Comparison of ENCODE assay signal across 19 cellular contexts in genomic region chr11:84408946-84409411, GRCh38.
DNase-seq lines count a peak whose midpoint lies in the region; FAIRE-seq and TF ChIP-seq lines count a peak whose summit lies in the region.
"Had no signal": no experiment of that assay in that cellular context is flagged by ENCODE, and none has a peak within 500 bp of the region (broad histone marks: within the 10 kb centered on the region; RNA-seq: fewer than 3 reads in every experiment).

No MANE protein-coding gene starts in this region.

- H3K18ac ChIP-seq in H1 (ENCODE audit: extremely low read depth, low read length) (peak overlapping the region; percentile 53; the same call in 1 of the 2 replicates), mesenchymal stem cell (ENCODE audit: low read depth in 1 of 2, low read length in 2 of 2) (no peak overlapping the region)

- H3K9me3 ChIP-seq in H1 (ENCODE audit: insufficient read depth in 2 of 2, low read depth in 1 of 2, low read length in 1 of 2) (no peaks in the 10 kb centered on the region), mesenchymal stem cell (ENCODE audit: control insufficient read depth, low read length) (no peaks in the 10 kb centered on the region)
- H3K9me3 ChIP-seq: BLaER1, heart right ventricle, SJSA1, thoracic aorta had no signal

- peaks cover 18% of the 10 kb centered on the region for H3K9me3 Mint-ChIP-seq in activated naive CD4-positive, alpha-beta T cell treated with anti-CD3 and anti-CD28 coated beads, Interleukin-2, amount 10 ng/mL, durations not matched to agents 7 days and 5 days
- H3K9me3 Mint-ChIP-seq: activated CD4-positive, alpha-beta T cell treated with anti-CD3 and anti-CD28 coated beads, Interleukin-2, amount 10 ng/mL, durations not matched to agents 7 days and 5 days had no signal

- no peak for TF ChIP-seq CTCF in H1 (IDR thresholded peaks at IDR 0.05; ENCODE audit: control extremely low read depth in 1 of 3, insufficient read depth in 1 of 3, low read depth in 1 of 3, low read length in 3 of 3)

- no peak overlapping the region for H3K4me3 Mint-ChIP-seq in activated naive CD4-positive, alpha-beta T cell treated with anti-CD3 and anti-CD28 coated beads, Interleukin-2, amount 10 ng/mL, durations not matched to agents 7 days and 5 days
- H3K4me3 Mint-ChIP-seq: activated CD4-positive, alpha-beta T cell treated with anti-CD3 and anti-CD28 coated beads, Interleukin-2, amount 10 ng/mL, durations not matched to agents 7 days and 5 days had no signal

- 94% methylated on average over 3 of the region's 3 CpGs; no CpG with 5 or more reads in 1 of the 2 experiments for WGBS in H1 (ENCODE audit: extremely low coverage in 1 of 2, insufficient coverage in 1 of 2, insufficient read length in 1 of 2, insufficient replicate concordance in 2 of 2, low coverage in 1 of 2, low lambda C conversion rate in 2 of 2, missing lambda C conversion rate in 1 of 2), 2 experiments
- WGBS in mesenchymal stem cell: 58% methylated on average over 3 of the region's 3 CpGs

- no peak overlapping the region for H3K56ac ChIP-seq in H1 (replicated peaks; ENCODE audit: insufficient read length, low read depth, low read length)

- POLR2A ChIA-PET in H1 (lab: Charles Lee; ENCODE audit: partially characterized antibody): no interaction called here

- no peak overlapping the region for H3K4me3 ChIP-seq in H1 (ENCODE audit: extremely low read depth in 1 of 4, insufficient read depth in 2 of 4, low read depth in 3 of 4, low read length in 4 of 4)
- H3K4me3 ChIP-seq in mesenchymal stem cell (ENCODE audit: insufficient read depth in 1 of 2, low read depth in 1 of 2, low read length in 2 of 2): no peak overlapping the region
- H3K4me3 ChIP-seq: BLaER1, heart right ventricle, SJSA1, smooth muscle cell, thoracic aorta had no signal

- H2BK120ac ChIP-seq in H1 (replicated peaks; ENCODE audit: low read depth, low read length) (no peak overlapping the region), mesenchymal stem cell (ENCODE audit: low read depth, low read length) (no peak overlapping the region)

- no peak overlapping the region for H3K4ac ChIP-seq in H1 (replicated peaks; ENCODE audit: insufficient read length, low read depth, low read length)
- H3K4ac ChIP-seq in mesenchymal stem cell (ENCODE audit: low read depth in 1 of 2, low read length in 2 of 2): no peak overlapping the region

- H3K27me3 ChIP-seq in H1 (replicated peaks in 1 of 4; ENCODE audit: control insufficient read depth in 3 of 4, extremely low read depth in 1 of 4, insufficient read depth in 3 of 4, low read length in 3 of 4) (no peaks in the 10 kb centered on the region), mesenchymal stem cell (ENCODE audit: control insufficient read depth in 1 of 2, insufficient read depth in 1 of 2, low read length in 2 of 2) (no peaks in the 10 kb centered on the region)
- H3K27me3 ChIP-seq: BLaER1, heart right ventricle, SJSA1 had no signal

- no peaks in the 10 kb centered on the region for H3K4me1 Mint-ChIP-seq in activated naive CD4-positive, alpha-beta T cell treated with anti-CD3 and anti-CD28 coated beads, Interleukin-2, amount 10 ng/mL, durations not matched to agents 7 days and 5 days
- H3K4me1 Mint-ChIP-seq: activated CD4-positive, alpha-beta T cell treated with anti-CD3 and anti-CD28 coated beads, Interleukin-2, amount 10 ng/mL, durations not matched to agents 7 days and 5 days had no signal

- H3K9ac ChIP-seq in H1 (replicated peaks in 1 of 4; ENCODE audit: extremely low read depth in 1 of 4, low read depth in 3 of 4, low read length in 3 of 4) (no peak overlapping the region), mesenchymal stem cell (ENCODE audit: low read length) (no peak overlapping the region)
- H3K9ac ChIP-seq: BLaER1, parathyroid adenoma had no signal

- H3K79me1 ChIP-seq in H1 (ENCODE audit: low read depth, low read length): no peaks in the 10 kb centered on the region
- no peaks in the 10 kb centered on the region for H3K79me1 ChIP-seq in mesenchymal stem cell (replicated peaks; ENCODE audit: low read length, poor library complexity, severe bottlenecking)

- H2AFZ ChIP-seq in H1 (ENCODE audit: low read length): no peak overlapping the region
- no peak overlapping the region for H2AFZ ChIP-seq in mesenchymal stem cell (ENCODE audit: low read depth, low read length)
- H2AFZ ChIP-seq: parathyroid adenoma had no signal

- FAIRE-seq in H1 (lab: Jason Lieb, UNC): no peak

- no peak for TF ChIP-seq RAD21 in H1 (IDR thresholded peaks at IDR 0.05 in 1 of 2, conservative IDR thresholded peaks at IDR 0.05 in 1 of 2; ENCODE audit: low read depth in 2 of 2, low read length in 2 of 2)

- no peaks in the 10 kb centered on the region for H3K27me3 Mint-ChIP-seq in activated naive CD4-positive, alpha-beta T cell treated with anti-CD3 and anti-CD28 coated beads, Interleukin-2, amount 10 ng/mL, durations not matched to agents 7 days and 5 days
- H3K27me3 Mint-ChIP-seq: activated CD4-positive, alpha-beta T cell treated with anti-CD3 and anti-CD28 coated beads, Interleukin-2, amount 10 ng/mL, durations not matched to agents 7 days and 5 days had no signal

- H3K4me1 ChIP-seq in H1 (replicated peaks in 1 of 4; ENCODE audit: control insufficient read depth in 3 of 4, insufficient read depth in 4 of 4, low read length in 3 of 4) (peaks cover 0 to 8% (median 5%) of the 10 kb centered on the region in 4 experiments; a peak in 4 of 7 replicates), mesenchymal stem cell (ENCODE audit: control insufficient read depth, insufficient read depth, low read depth, low read length) (no peaks in the 10 kb centered on the region)
- H3K4me1 ChIP-seq: BLaER1, heart right ventricle, parathyroid adenoma, SJSA1 had no signal

- no peak overlapping the region; the same call in 1 of the 2 replicates for H2BK12ac ChIP-seq in H1 (ENCODE audit: low read depth, low read length)
- H2BK12ac ChIP-seq in mesenchymal stem cell (ENCODE audit: low read length in 2 of 2): no peak overlapping the region

- no peak for TF ChIP-seq POLR2A in H1 (IDR thresholded peaks at IDR 0.05; ENCODE audit: control extremely low read depth in 1 of 2, low read depth in 2 of 2, low read length in 2 of 2)

- H4K8ac ChIP-seq in H1 (ENCODE audit: extremely low read depth, insufficient read depth, low read length) (no peak overlapping the region), mesenchymal stem cell (ENCODE audit: low read length) (no peak overlapping the region)

- H3K4me2 ChIP-seq in H1 (ENCODE audit: insufficient read depth in 1 of 2, low read depth in 2 of 2, low read length in 2 of 2) (no peak overlapping the region; a peak in 1 of 4 replicates), mesenchymal stem cell (ENCODE audit: low read length, poor library complexity, severe bottlenecking) (no peak overlapping the region)
- H3K4me2 ChIP-seq: BLaER1, smooth muscle cell had no signal

- no peaks in the 10 kb centered on the region for H3K36me3 Mint-ChIP-seq in activated naive CD4-positive, alpha-beta T cell treated with anti-CD3 and anti-CD28 coated beads, Interleukin-2, amount 10 ng/mL, durations not matched to agents 7 days and 5 days

- H2AK5ac ChIP-seq in H1 (ENCODE audit: low read depth, low read length) (0 out of 2 replicates have a peak overlapping the region, but pooled peaks have one; percentile 61), mesenchymal stem cell (ENCODE audit: low read length, severe bottlenecking) (no peak overlapping the region)

- CTCF ChIA-PET in H1 (lab: Charles Lee; ENCODE audit: partially characterized antibody): interaction anchor here (1.6 kb wide), 1 partner anchor 10 kb away, joined by 5 read pairs; no protein-coding TSS in a partner anchor
- CTCF ChIA-PET in activated naive CD4-positive, alpha-beta T cell treated with anti-CD3 and anti-CD28 coated beads, Interleukin-2, amount 10 ng/mL, durations not matched to agents 7 days and 5 days (lab: Charles Lee): no interaction called here

- H3K14ac ChIP-seq in H1 (ENCODE audit: insufficient read length) (no peak overlapping the region), mesenchymal stem cell (ENCODE audit: low read length in 2 of 2) (no peak overlapping the region)

- H3K27ac Mint-ChIP-seq in activated naive CD4-positive, alpha-beta T cell treated with anti-CD3 and anti-CD28 coated beads, Interleukin-2, amount 10 ng/mL, durations not matched to agents 7 days and 5 days: no peak overlapping the region
- H3K27ac Mint-ChIP-seq: activated CD4-positive, alpha-beta T cell treated with anti-CD3 and anti-CD28 coated beads, Interleukin-2, amount 10 ng/mL, durations not matched to agents 7 days and 5 days had no signal

- no peak overlapping the region for H4K5ac ChIP-seq in H1 (ENCODE audit: insufficient read length, low read depth, low read length)

- H2BK15ac ChIP-seq in H1 (ENCODE audit: low read length): no peak overlapping the region
- no peak overlapping the region for H2BK15ac ChIP-seq in mesenchymal stem cell (ENCODE audit: low read depth, poor library complexity, severe bottlenecking)

- H3K23me2 ChIP-seq in H1 (ENCODE audit: low read depth, low read length): no peaks in the 10 kb centered on the region

- H3K36me3 ChIP-seq in H1 (ENCODE audit: control insufficient read depth in 2 of 4, insufficient read depth in 4 of 4, low read length in 3 of 4) (no peaks in the 10 kb centered on the region), mesenchymal stem cell (ENCODE audit: control insufficient read depth in 1 of 2, insufficient read depth in 2 of 2, low read depth in 1 of 2, low read length in 2 of 2) (no peaks in the 10 kb centered on the region)
- H3K36me3 ChIP-seq: BLaER1, heart right ventricle, SJSA1, thoracic aorta had no signal

- no peak for TF ChIP-seq EP300 in H1 (IDR thresholded peaks at IDR 0.05; ENCODE audit: borderline replicate concordance in 1 of 2, low read depth in 2 of 2, low read length in 2 of 2)

- H3K27ac ChIP-seq in H1 (ENCODE audit: low read depth, low read length): no peak overlapping the region
- H3K27ac ChIP-seq in mesenchymal stem cell (ENCODE audit: low read length, poor library complexity, severe bottlenecking): no peak overlapping the region
- H3K27ac ChIP-seq: BLaER1, heart right ventricle, parathyroid adenoma, SJSA1, thoracic aorta had no signal

- H3K79me2 ChIP-seq in H1 (ENCODE audit: control insufficient read depth in 1 of 2, insufficient read depth in 2 of 2, low read length in 2 of 2): no peaks in the 10 kb centered on the region
- H3K79me2 ChIP-seq: parathyroid adenoma had no signal

- H2BK20ac ChIP-seq in H1 (ENCODE audit: low read length): no peak overlapping the region

- DNase-seq in COLO829 (ENCODE audit: low spot score) (peak; percentile 70), NCI-H1436 treated with DMSO at 0.1 percent for 48 hours (lab: John Stamatoyannopoulos, UW) (peak; percentile 46), H1 (ENCODE audit: low read depth in 1 of 2, low spot score in 2 of 2) (no peak), mesenchymal stem cell (peak; percentile 66), glomerular visceral epithelial cell (ENCODE audit: extremely low spot score) (no peak), NCI-H1105 treated with DMSO at 0.1 percent for 48 hours (lab: John Stamatoyannopoulos, UW) (no peak), AML-193 (lab: John Stamatoyannopoulos, UW) (no peak)
- no peak for DNase-seq in activated naive CD4-positive, alpha-beta T cell treated with anti-CD3 and anti-CD28 coated beads, Interleukin-2, amount 10 ng/mL, durations not matched to agents 7 days and 5 days
- DNase-seq: activated CD4-positive, alpha-beta T cell treated with anti-CD3 and anti-CD28 coated beads, Interleukin-2, amount 10 ng/mL, durations not matched to agents 7 days and 5 days; erythroblast; heart right ventricle; left cardiac atrium; NCI-H446; OCI-M1 had no signal

- no peaks in the 10 kb centered on the region for H4K20me1 ChIP-seq in H1 (replicated peaks in 1 of 2; ENCODE audit: control insufficient read depth in 1 of 2, insufficient read depth in 2 of 2, low read length in 2 of 2)
- H4K20me1 ChIP-seq: BLaER1 had no signal

- no peak overlapping the region for H3K23ac ChIP-seq in H1 (ENCODE audit: insufficient read length)
- H3K23ac ChIP-seq in mesenchymal stem cell (ENCODE audit: low read length in 2 of 2): no peak overlapping the region

- H4K91ac ChIP-seq in H1 (replicated peaks; ENCODE audit: insufficient read length, low read length) (no peak overlapping the region), mesenchymal stem cell (ENCODE audit: low read length) (no peak overlapping the region)

- H2BK5ac ChIP-seq in H1 (ENCODE audit: low read depth, low read length) (no peak overlapping the region), mesenchymal stem cell (ENCODE audit: low read depth, low read length, poor library complexity, severe bottlenecking) (no peak overlapping the region)

Comparison
In these comparisons a context has a peak if more than half of its experiments do, and no peak if none do; other contexts are left out.
1. DNase-seq: peak in COLO829 (single experiment), NCI-H1436 treated with DMSO at 0.1 percent for 48 hours (single experiment) and mesenchymal stem cell (single experiment); none in H1 (0 of 2), activated naive CD4-positive, alpha-beta T cell treated with anti-CD3 and anti-CD28 coated beads, Interleukin-2, amount 10 ng/mL, durations not matched to agents 7 days and 5 days (single experiment), glomerular visceral epithelial cell (single experiment), NCI-H1105 treated with DMSO at 0.1 percent for 48 hours (single experiment) and AML-193 (0 of 2).